ENCODE assay signal across 8 cellular contexts in genomic region chr17:28902819-28903545, GRCh38. TPM values are rescaled to one million over a fixed set of nuclear protein-coding genes. Genes with fewer than 3 reads are reported as not detected.
DNase-seq lines count a peak whose midpoint lies in the region; TF ChIP-seq lines count a peak whose summit lies in the region.

DHRS13 (minus strand) TSS chr17:28903079; CDS start chr17:28902944, 135 bp downstream.

- peak within 1 kb of the TSS; percentile 16 for H3K27ac Mint-ChIP-seq in neural progenitor cell

- H3K9ac ChIP-seq in MM.1S (ENCODE audit: low read length) = peak within 1 kb of the TSS; percentile 85
- peak within 1 kb of the TSS; percentile 62 for H3K9ac ChIP-seq in neural progenitor cell
- peak within 1 kb of the TSS in 4 of 5 donors; percentile 66 to 74 (median 68) for H3K9ac ChIP-seq in subcutaneous abdominal adipose tissue (ENCODE audit: low read length in 5 of 5)

- H3K79me2 ChIP-seq in MM.1S (ENCODE audit: low read length) (peaks cover 31% of the 10 kb centered on the region), neural progenitor cell (ENCODE audit: low read depth) (peaks cover 11% of the 10 kb centered on the region)

- H3K4me3 Mint-ChIP-seq in neural progenitor cell = peak within 1 kb of the TSS; percentile 86

- H3K9me3 ChIP-seq in MM.1S (replicated peaks; ENCODE audit: insufficient read depth, low read length) = no peaks in the 10 kb centered on the region
- H3K9me3 ChIP-seq in SJCRH30 (replicated peaks) = no peaks in the 10 kb centered on the region
- H3K9me3 ChIP-seq in neural progenitor cell (ENCODE audit: low read depth) = no peaks in the 10 kb centered on the region
- H3K9me3 ChIP-seq in subcutaneous abdominal adipose tissue (ENCODE audit: control insufficient read depth in 5 of 5, low read length in 5 of 5) = no peaks in the 10 kb centered on the region

- H2AFZ ChIP-seq in MM.1S (ENCODE audit: low read length) = peak within 1 kb of the TSS; percentile 87
- peak within 1 kb of the TSS; percentile 95 for H2AFZ ChIP-seq in neural progenitor cell (replicated peaks)

- H3K4me2 ChIP-seq in MM.1S (ENCODE audit: low read depth, low read length) (peak within 1 kb of the TSS; percentile 66), neural progenitor cell (peak within 1 kb of the TSS; percentile 86)

- H3K27me3 ChIP-seq in MM.1S (replicated peaks; ENCODE audit: insufficient read depth, low read length) = no peaks in the 10 kb centered on the region
- H3K27me3 ChIP-seq in SJCRH30 = no peaks in the 10 kb centered on the region
- no peaks in the 10 kb centered on the region for H3K27me3 ChIP-seq in neural progenitor cell
- no peaks in the 10 kb centered on the region for H3K27me3 ChIP-seq in subcutaneous abdominal adipose tissue (ENCODE audit: control insufficient read depth in 5 of 5, insufficient read depth in 4 of 5, low read length in 5 of 5)

- peaks cover 28% of the 10 kb centered on the region for H3K36me3 Mint-ChIP-seq in neural progenitor cell

- no peaks in the 10 kb centered on the region for H3K9me2 ChIP-seq in MM.1S (replicated peaks; ENCODE audit: insufficient read depth, low read length)

- H3K27me3 Mint-ChIP-seq in neural progenitor cell (ENCODE audit: insufficient read depth, low read depth) = peaks cover 10% of the 10 kb centered on the region

- H3K4me3 ChIP-seq in MM.1S (ENCODE audit: low read length) = peak within 1 kb of the TSS; percentile 82
- peak within 1 kb of the TSS; percentile 66 for H3K4me3 ChIP-seq in SJCRH30
- H3K4me3 ChIP-seq in foreskin fibroblast (ENCODE audit: low read depth in 1 of 2, low read length in 2 of 2) = peak within 1 kb of the TSS; percentile 53 to 62
- peak within 1 kb of the TSS; percentile 97 for H3K4me3 ChIP-seq in neural progenitor cell
- peak within 1 kb of the TSS; percentile 69 to 77 (median 76) for H3K4me3 ChIP-seq in subcutaneous abdominal adipose tissue (ENCODE audit: low read depth in 1 of 5, low read length in 5 of 5)

- H4K20me1 ChIP-seq in MM.1S (ENCODE audit: insufficient read depth, low read length) (no peaks in the 10 kb centered on the region), neural progenitor cell (ENCODE audit: low read depth) (peaks cover 6% of the 10 kb centered on the region)

- in situ Hi-C loops in G401 (cut with HindIII; ENCODE audit: low sequenced_read_pairs) = no loop called here

- H3F3A ChIP-seq in MM.1S (ENCODE audit: insufficient read depth, low read length) (peaks cover 20% of the 10 kb centered on the region), neural progenitor cell (ENCODE audit: low read depth) (peaks cover 70% of the 10 kb centered on the region)

- H3K4me1 ChIP-seq in MM.1S (ENCODE audit: low read length) (peaks cover 25% of the 10 kb centered on the region), SJCRH30 (peaks cover 10% of the 10 kb centered on the region), neural progenitor cell (peaks cover under 1% of the 10 kb centered on the region), subcutaneous abdominal adipose tissue (ENCODE audit: control insufficient read depth in 5 of 5, insufficient read depth in 5 of 5, low read length in 5 of 5) (peaks cover 6 to 36% (median 23%) of the 10 kb centered on the region in 5 donors)

- no peaks in the 10 kb centered on the region for H3K9me3 Mint-ChIP-seq in neural progenitor cell

- TF ChIP-seq CTCF in MM.1S (IDR thresholded peaks at IDR 0.05; ENCODE audit: low read length) = peak; percentile 97
- TF ChIP-seq CTCF in foreskin fibroblast (IDR thresholded peaks at IDR 0.05; ENCODE audit: low read depth, low read length) = peak; percentile 65
- TF ChIP-seq CTCF in neural progenitor cell (IDR thresholded peaks at IDR 0.05) = peak; percentile 90

- H3K4me1 Mint-ChIP-seq in neural progenitor cell = peaks cover 22% of the 10 kb centered on the region

- DNase-seq in G401 (ENCODE audit: low spot score) (peak; percentile 90), HCEC 1CT (peak; percentile 83), MM.1S (peak; percentile 97), SJCRH30 (peak; percentile 94 to 96), foreskin fibroblast (peak; percentile 91 to 97), neural progenitor cell (ENCODE audit: low spot score) (peak; percentile 97)
- DNase-seq in activated gamma-delta T cell treated with anti-CD3 and anti-CD28 coated beads, Interleukin-2, amount 50 U/mL, for 16 hours (ENCODE audit: low read depth) = peak; percentile 89

- H3K27ac ChIP-seq in MM.1S (ENCODE audit: low read length) = peak within 1 kb of the TSS; percentile 77
- H3K27ac ChIP-seq in SJCRH30 = peak within 1 kb of the TSS; percentile 15; the same call in 1 of the 2 replicates
- H3K27ac ChIP-seq in neural progenitor cell = peak within 1 kb of the TSS; percentile 54
- H3K27ac ChIP-seq in subcutaneous abdominal adipose tissue (ENCODE audit: low read depth, low read length) = no peak within 1 kb of the TSS

- 0 out of 2 replicates have a peak, but pooled peaks cover under 1% of the 10 kb centered on the region for H3K36me3 ChIP-seq in MM.1S (replicated peaks; ENCODE audit: insufficient read depth, low read length)
- peaks cover 22% of the 10 kb centered on the region for H3K36me3 ChIP-seq in SJCRH30
- H3K36me3 ChIP-seq in neural progenitor cell = no peaks in the 10 kb centered on the region
- H3K36me3 ChIP-seq in subcutaneous abdominal adipose tissue (ENCODE audit: control insufficient read depth in 5 of 5, insufficient read depth in 5 of 5, low read length in 5 of 5) = peaks cover 3 to 24% (median 23%) of the 10 kb centered on the region in 5 donors

RNA-seq across cellular contexts. Expression of gene DHRS13, which starts in this region (rescaled TPM):
- 24.7 and 30.9 TPM in 2 replicates for total RNA-seq in G401 (2014; rRNA removed; shearing (Covaris generic))
- total RNA-seq in SJCRH30 (2014; rRNA removed; shearing (Covaris generic)) = 25.6 and 27.0 TPM in 2 replicates
- 25.6 and 36.0 TPM in 2 replicates for total RNA-seq in neural progenitor cell (ENCODE audit: low replicate concordance)
